Comparison of ENCODE assay signal across 14 cellular contexts in genomic region chr16:49356728-49357488, GRCh38. TPM values are rescaled to one million over a fixed set of nuclear protein-coding genes. Genes with fewer than 3 reads are reported as not detected.
DNase-seq lines count a peak whose midpoint lies in the region; ATAC-seq and TF ChIP-seq lines count a peak whose summit lies in the region.
"Had no signal": no experiment of that assay in that cellular context is flagged by ENCODE, and none has a peak within 500 bp of the region (broad histone marks: within the 10 kb centered on the region; RNA-seq: fewer than 3 reads in every experiment).

No MANE protein-coding gene starts in this region.

- H3K36me3 Mint-ChIP-seq in glutamatergic neuron (ENCODE audit: unreplicated experiment) = no peaks in the 10 kb centered on the region

- peaks cover 6% of the 10 kb centered on the region for H3K27me3 Mint-ChIP-seq in glutamatergic neuron (ENCODE audit: unreplicated experiment)

- no peak for TF ChIP-seq CTCF in glutamatergic neuron (IDR thresholded peaks at IDR 0.05; ENCODE audit: partially characterized antibody, unreplicated experiment)

- H3K4me3 Mint-ChIP-seq in glutamatergic neuron (ENCODE audit: unreplicated experiment) = peak overlapping the region; percentile 54

- peaks cover 2% of the 10 kb centered on the region for H3K9me3 Mint-ChIP-seq in glutamatergic neuron (ENCODE audit: unreplicated experiment)

- H3K4me1 Mint-ChIP-seq in glutamatergic neuron (ENCODE audit: low read depth, unreplicated experiment) = peaks cover 16% of the 10 kb centered on the region

- H3K27ac Mint-ChIP-seq in glutamatergic neuron (ENCODE audit: unreplicated experiment) = no peak overlapping the region

- ATAC-seq in SK-N-SH treated with all-trans-retinoic acid at 6 μM for 48 hours (no peak), HG03442 (IDR thresholded peaks at IDR 0.05; ENCODE audit: unreplicated experiment) (no peak)

- DNase-seq in NCI-H82 (lab: John Stamatoyannopoulos, UW) (peak; percentile 62), NCI-H82 treated with DMSO at 0.1 percent for 48 hours (lab: John Stamatoyannopoulos, UW; ENCODE audit: unreplicated experiment) (no peak), NCI-H2171 (lab: John Stamatoyannopoulos, UW) (peak; percentile 40), glutamatergic neuron (peak; percentile 25), HUDEP-2 (lab: John Stamatoyannopoulos, UW; ENCODE audit: unreplicated experiment in 76 of 76) (no peak)
- DNase-seq: AML-193; GF-D8; MV-4-11; NCI-H1436 treated with DMSO at 0.1 percent for 48 hours; NCI-H510A treated with DMSO at 0.1 percent for 48 hours; NK-92 treated with Interleukin-12 subunit alpha and Interleukin-12 subunit beta, amount 100 ng/mL, for 24 hours had no signal

TF ChIP-seq in SK-N-SH treated with all-trans-retinoic acid at 6 μM for 48 hours, 23 proteins besides CTCF, POLR2A, EP300 and RAD21:
- TF ChIP-seq GLIS3 (CRISPR knock-in tag; IDR thresholded peaks at IDR 0.05) (no peak), CREB5 (CRISPR knock-in tag; IDR thresholded peaks at IDR 0.05; ENCODE audit: low read depth) (no peak), CSRNP3 (CRISPR knock-in tag; IDR thresholded peaks at IDR 0.05) (no peak), POU6F1 (CRISPR knock-in tag; IDR thresholded peaks at IDR 0.05; ENCODE audit: borderline replicate concordance, low read depth) (no peak), PATZ1 (CRISPR knock-in tag; IDR thresholded peaks at IDR 0.05; ENCODE audit: borderline replicate concordance) (no peak), ISL1 (CRISPR knock-in tag; IDR thresholded peaks at IDR 0.05) (no peak), ZFP3 (CRISPR knock-in tag; IDR thresholded peaks at IDR 0.05) (no peak), RARB (CRISPR knock-in tag; IDR thresholded peaks at IDR 0.05) (no peak), ESRRG (CRISPR knock-in tag; IDR thresholded peaks at IDR 0.05) (no peak), OSR1 (CRISPR knock-in tag; IDR thresholded peaks at IDR 0.05) (no peak), ZNF565 (CRISPR knock-in tag; conservative IDR thresholded peaks at IDR 0.05; ENCODE audit: low read depth) (no peak)

RNA-seq across cellular contexts. Expression of gene C16orf78, which starts 16.7 kb away (rescaled TPM):
- total RNA-seq in glutamatergic neuron (ENCODE audit: unreplicated experiment) = not detected
- total RNA-seq: SK-MEL-5 had no signal

Comparison
In these comparisons a context has a peak if more than half of its experiments do, and no peak if none do; other contexts are left out.
1. DNase-seq: peak in NCI-H82 (single experiment), NCI-H2171 (single experiment) and glutamatergic neuron (single experiment); none in NCI-H82 treated with DMSO at 0.1 percent for 48 hours (single experiment) and HUDEP-2 (0 of 76).